8 cellular contexts compared by ENCODE assay signal in the genomic region with DNA sequence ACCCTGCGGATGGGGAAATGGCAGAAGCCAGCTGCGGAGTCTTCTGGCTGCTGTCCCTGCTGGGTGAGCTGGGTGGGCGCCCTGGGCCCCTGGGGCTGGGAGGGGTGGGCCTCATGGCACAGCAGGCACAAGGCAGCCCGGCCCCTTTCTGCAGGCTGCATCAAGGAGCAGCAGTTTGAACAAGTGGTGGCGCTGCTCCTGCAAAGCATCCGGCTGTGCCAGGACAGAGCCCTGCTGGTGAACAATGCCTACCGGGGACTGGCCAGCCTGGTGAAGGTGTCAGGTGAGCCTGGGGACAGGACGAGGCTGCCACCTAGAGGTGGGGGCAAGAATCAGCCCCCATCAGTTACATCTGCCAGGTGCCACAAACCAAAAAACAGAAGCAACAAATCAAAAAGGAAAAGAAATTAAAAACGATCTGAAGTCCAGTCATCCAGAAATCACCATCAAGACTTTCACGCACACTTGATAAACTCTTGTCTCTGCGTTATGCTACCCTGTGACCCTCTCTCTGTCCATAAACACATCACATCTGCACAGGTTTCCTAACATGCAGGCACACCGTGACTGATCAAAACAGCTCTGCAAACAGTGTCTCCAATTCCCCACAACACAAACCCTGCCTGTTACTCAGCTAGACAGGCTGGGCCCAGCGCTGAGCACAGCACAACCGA. TPM values are rescaled to one million over a fixed set of nuclear protein-coding genes. Genes with fewer than 3 reads are reported as not detected.
DNase-seq lines count a peak whose midpoint lies in the region; ATAC-seq and TF ChIP-seq lines count a peak whose summit lies in the region.

No MANE protein-coding gene starts in this region.

- no peaks in the 10 kb centered on the region for H3K27me3 Mint-ChIP-seq in neural crest cell (ENCODE audit: low read depth)

- H3K36me3 Mint-ChIP-seq in neural crest cell (ENCODE audit: low read depth) = peaks cover 6% of the 10 kb centered on the region

- no peak for ATAC-seq in HG03469 (IDR thresholded peaks at IDR 0.05; ENCODE audit: unreplicated experiment)
- no peak for ATAC-seq in HG03175 (IDR thresholded peaks at IDR 0.05; ENCODE audit: unreplicated experiment)
- no peak for ATAC-seq in HG03045 (IDR thresholded peaks at IDR 0.05; ENCODE audit: unreplicated experiment)

- H3K9me3 Mint-ChIP-seq in neural crest cell = no peaks in the 10 kb centered on the region

- H3K4me1 Mint-ChIP-seq in neural crest cell = no peaks in the 10 kb centered on the region

- no peak overlapping the region for H3K4me3 Mint-ChIP-seq in neural crest cell

- DNase-seq in AG20443 (ENCODE audit: low spot score) = peak; percentile 36
- DNase-seq in HT-29 (ENCODE audit: low spot score) = peak; percentile 83
- DNase-seq in activated CD4-positive, CD25-positive, alpha-beta regulatory T cell (lab: John Stamatoyannopoulos, UW) = peak; percentile 9 to 53 (median 40)
- DNase-seq in central memory CD4-positive, alpha-beta T cell = peak; percentile 49
- no peak for DNase-seq in neural crest cell (ENCODE audit: low read depth, low spot score)

- TF ChIP-seq CTCF in neural crest cell (conservative IDR thresholded peaks at IDR 0.05) = peak; percentile 66

- no peak overlapping the region for H3K27ac Mint-ChIP-seq in neural crest cell (ENCODE audit: unreplicated experiment)

RNA-seq across cellular contexts. Expression of a gene that starts 13.9 kb away (rescaled TPM):
- total RNA-seq in HT-29 (2014; rRNA removed; shearing (Covaris generic)) = 30.7 and 32.3 TPM in 2 replicates
- total RNA-seq in neural crest cell = 34.0 and 35.4 TPM in 2 replicates

RNA-seq across cellular contexts. Expression of a gene that starts 18.3 kb away (rescaled TPM):
- total RNA-seq in HT-29 (2014; rRNA removed; shearing (Covaris generic)) = 0.39 and 1.0 TPM in 2 replicates
- total RNA-seq in neural crest cell = 5.8 and 6.0 TPM in 2 replicates

RNA-seq across cellular contexts. Expression of a gene that starts 27.7 kb away (rescaled TPM):
- not detected in 2 replicates for total RNA-seq in HT-29 (2014; rRNA removed; shearing (Covaris generic))
- total RNA-seq in neural crest cell = 2.8 and 2.9 TPM in 2 replicates

RNA-seq across cellular contexts. Expression of a gene that starts 28.0 kb away (rescaled TPM):
- 297 and 299 TPM in 2 replicates for total RNA-seq in HT-29 (2014; rRNA removed; shearing (Covaris generic))
- 121 and 136 TPM in 2 replicates for total RNA-seq in neural crest cell

RNA-seq across cellular contexts. Expression of a gene that starts 47.6 kb away (rescaled TPM):
- total RNA-seq in HT-29 (2014; rRNA removed; shearing (Covaris generic)) = 94.2 and 135 TPM in 2 replicates
- total RNA-seq in neural crest cell = 31.8 and 34.3 TPM in 2 replicates
